ENCODE assay signal across 8 cellular contexts in genomic region chr17:43367588-43368242, GRCh38. TPM values are rescaled to one million over a fixed set of nuclear protein-coding genes. Genes with fewer than 3 reads are reported as not detected.
A peak's percentile ranks its signal among the peaks of the same experiment; 100 is the strongest.
DNase-seq lines count a peak whose midpoint lies in the region; ATAC-seq and TF ChIP-seq lines count a peak whose summit lies in the region.

No MANE protein-coding gene starts in this region.

- peak overlapping the region; percentile 100 for H3K27ac ChIP-seq in lower lobe of right lung
- peak overlapping the region; percentile 99 for H3K27ac ChIP-seq in substantia nigra (ENCODE audit: low read depth, low read length, poor library complexity, severe bottlenecking)

- H3K36me3 Mint-ChIP-seq in T-helper 17 cell (ENCODE audit: low read depth) = no peaks in the 10 kb centered on the region
- peaks cover 12% of the 10 kb centered on the region for H3K36me3 Mint-ChIP-seq in dendritic cell treated with granulocyte-macrophage colony-stimulating factor and Interleukin-4, amounts not matched to agents 40 ng/mL and 50 ng/mL, for 4 days (ENCODE audit: low read depth)

- ATAC-seq in HG02759 (IDR thresholded peaks at IDR 0.05; ENCODE audit: unreplicated experiment) (peak; percentile 29), T-helper 17 cell (peak; percentile 55), lower lobe of right lung (peak; percentile 1 to 47)

- intact Hi-C loops in dendritic cell treated with granulocyte-macrophage colony-stimulating factor and Interleukin-4, amounts not matched to agents 40 ng/mL and 50 ng/mL, for 4 days (cut with micrococcal nuclease) = loop anchor here (1.0 kb wide), 2 partner anchors 21 to 116 kb away; partner anchors contain the start of gene DHX8
- intact Hi-C loops in lower lobe of right lung (cut with DNase I) = no loop called here

- H3K27me3 ChIP-seq in lower lobe of right lung (ENCODE audit: low read depth) = no peaks in the 10 kb centered on the region

- H3K36me3 ChIP-seq in lower lobe of right lung = no peaks in the 10 kb centered on the region

- no peaks in the 10 kb centered on the region for H3K9me3 ChIP-seq in T-helper 17 cell (ENCODE audit: control insufficient read depth, low read length, poor library complexity, severe bottlenecking)
- no peaks in the 10 kb centered on the region for H3K9me3 ChIP-seq in lower lobe of right lung

- peak overlapping the region; percentile 92 for H3K4me3 Mint-ChIP-seq in T-helper 17 cell
- H3K4me3 Mint-ChIP-seq in dendritic cell treated with granulocyte-macrophage colony-stimulating factor and Interleukin-4, amounts not matched to agents 40 ng/mL and 50 ng/mL, for 4 days = peak overlapping the region; percentile 79

- TF ChIP-seq CTCF in lower lobe of right lung (IDR thresholded peaks at IDR 0.05) = no peak

- peak; percentile 39 for DNase-seq in activated naive CD4-positive, alpha-beta T cell treated with Interleukin-2 at 50 U/mL for 16 hours
- DNase-seq in activated naive CD4-positive, alpha-beta T cell (lab: John Stamatoyannopoulos, UW) = no peak
- DNase-seq in NCI-H146 treated with DMSO at 0.1 percent for 48 hours (lab: John Stamatoyannopoulos, UW; ENCODE audit: unreplicated experiment) (peak; percentile 88), T-helper 17 cell (no peak), lower lobe of right lung (no peak), substantia nigra (lab: John Stamatoyannopoulos, UW) (peak in 9 of 49 donors; percentile 3 to 85 (median 50))

- peak overlapping the region; percentile 57 for H3K4me3 ChIP-seq in lower lobe of right lung

- H3K4me1 ChIP-seq in lower lobe of right lung = peaks cover 36% of the 10 kb centered on the region

- H3K4me1 Mint-ChIP-seq in T-helper 17 cell = peaks cover 33% of the 10 kb centered on the region
- peaks cover 63% of the 10 kb centered on the region for H3K4me1 Mint-ChIP-seq in dendritic cell treated with granulocyte-macrophage colony-stimulating factor and Interleukin-4, amounts not matched to agents 40 ng/mL and 50 ng/mL, for 4 days (ENCODE audit: low read depth)

- no peaks in the 10 kb centered on the region for H3K27me3 Mint-ChIP-seq in T-helper 17 cell
- no peaks in the 10 kb centered on the region for H3K27me3 Mint-ChIP-seq in dendritic cell treated with granulocyte-macrophage colony-stimulating factor and Interleukin-4, amounts not matched to agents 40 ng/mL and 50 ng/mL, for 4 days

- peak overlapping the region; percentile 99 for H3K27ac Mint-ChIP-seq in T-helper 17 cell
- H3K27ac Mint-ChIP-seq in dendritic cell treated with granulocyte-macrophage colony-stimulating factor and Interleukin-4, amounts not matched to agents 40 ng/mL and 50 ng/mL, for 4 days = peak overlapping the region; percentile 100

- H3K9me3 Mint-ChIP-seq in dendritic cell treated with granulocyte-macrophage colony-stimulating factor and Interleukin-4, amounts not matched to agents 40 ng/mL and 50 ng/mL, for 4 days = no peaks in the 10 kb centered on the region

RNA-seq across cellular contexts. Expression of gene ARL4D, which starts 31.1 kb away (rescaled TPM):
- total RNA-seq in T-helper 17 cell = 1 to 10 TPM; 1.1 to 2.0 TPM
- total RNA-seq in lower lobe of right lung = 12.9 TPM

Comparison
In these comparisons a context has a peak if more than half of its experiments do, and no peak if none do; other contexts are left out.
1. DNase-seq: peak in activated naive CD4-positive, alpha-beta T cell treated with Interleukin-2 at 50 U/mL for 16 hours (single experiment) and NCI-H146 treated with DMSO at 0.1 percent for 48 hours (single experiment); none in activated naive CD4-positive, alpha-beta T cell (0 of 4), T-helper 17 cell (0 of 3) and lower lobe of right lung (single experiment).
2. Peak in every context shown above with its lines, with median percentiles within 50 percentile points of each other: ATAC-seq.